In the genomic region with DNA sequence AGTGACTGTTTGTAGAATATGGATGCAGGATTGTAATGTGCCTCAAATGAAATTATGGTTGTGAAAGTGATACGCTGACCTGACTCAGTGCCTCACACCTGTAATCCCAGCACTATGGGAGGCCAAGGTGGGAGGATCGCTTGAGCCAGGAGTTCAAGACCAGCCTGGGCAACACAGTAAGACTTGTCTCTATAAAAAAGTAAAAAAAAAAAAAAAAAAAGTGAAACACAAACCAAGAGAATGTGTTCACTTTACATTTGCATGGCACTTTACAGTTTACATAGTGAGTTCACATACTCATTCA, we compare ENCODE assay signal across 11 cellular contexts. TPM values are rescaled to one million over a fixed set of nuclear protein-coding genes. Genes with fewer than 3 reads are reported as not detected.
A peak's percentile ranks its signal among the peaks of the same experiment; 100 is the strongest.
DNase-seq lines count a peak whose midpoint lies in the region; ATAC-seq and TF ChIP-seq lines count a peak whose summit lies in the region.
"Had no signal": no experiment of that assay in that cellular context is flagged by ENCODE, and none has a peak within 500 bp of the region (broad histone marks: within the 10 kb centered on the region; RNA-seq: fewer than 3 reads in every experiment).

No MANE protein-coding gene starts in this region.

- H3K4me1 Mint-ChIP-seq in CD8-positive, alpha-beta T cell (ENCODE audit: low read depth), result peaks cover 69% of the 10 kb centered on the region
- H3K4me1 Mint-ChIP-seq in osteocyte (ENCODE audit: unreplicated experiment), result peaks cover 67% of the 10 kb centered on the region

- no peak for DNase-seq in CD8-positive, alpha-beta T cell
- no peak for DNase-seq in SJCRH30
- no peak for DNase-seq in epithelial cell of esophagus (ENCODE audit: low read depth)
- no peak for DNase-seq in osteocyte (ENCODE audit: extremely low spot score, unreplicated experiment)
- no peak for DNase-seq in KBM-7
- no peak for DNase-seq in tibial nerve (ENCODE audit: low spot score in 2 of 2)
- DNase-seq: NCI-H1436 treated with DMSO at 0.1 percent for 48 hours had no signal

- POLR2A ChIA-PET in CD8-positive, alpha-beta T cell (lab: Charles Lee), result no interaction called here

- ATAC-seq in CD8-positive, alpha-beta T cell, result no peak
- ATAC-seq in HG03442 (IDR thresholded peaks at IDR 0.05; ENCODE audit: unreplicated experiment) (no peak), GM21526 (IDR thresholded peaks at IDR 0.05; ENCODE audit: low FRiP score, unreplicated experiment) (no peak)

- CTCF ChIA-PET in CD8-positive, alpha-beta T cell (lab: Charles Lee), result interaction anchor here (5.1 kb wide), 1 partner anchor 36 kb away, joined by 67 read pairs; no protein-coding TSS in a partner anchor

- intact Hi-C loops in CD8-positive, alpha-beta T cell (cut with DNase I, micrococcal nuclease), result loop anchor here (5.0 to 10.0 kb wide), 2 partner anchors 133 to 720 kb away; a partner anchor contains a TSS

- TF ChIP-seq POLR2A in tibial nerve (IDR thresholded peaks at IDR 0.05), result no peak

- no peak for TF ChIP-seq CTCF in CD8-positive, alpha-beta T cell (IDR thresholded peaks at IDR 0.05)
- no peak for TF ChIP-seq CTCF in epithelial cell of esophagus (IDR thresholded peaks at IDR 0.05; ENCODE audit: insufficient read depth, low read depth, low read length, missing control alignments)
- TF ChIP-seq CTCF in osteocyte (IDR thresholded peaks at IDR 0.05), result no peak
- TF ChIP-seq CTCF in tibial nerve (IDR thresholded peaks at IDR 0.05), result no peak

- H3K4me1 ChIP-seq in CD8-positive, alpha-beta T cell (ENCODE audit: insufficient read depth, low read length), result peaks cover 73% of the 10 kb centered on the region
- peaks cover 29% of the 10 kb centered on the region for H3K4me1 ChIP-seq in SJCRH30
- H3K4me1 ChIP-seq in tibial nerve, result peaks cover 0 to 65% (median 34%) of the 10 kb centered on the region in 4 donors

- H3K27ac Mint-ChIP-seq in CD8-positive, alpha-beta T cell, result peak overlapping the region; percentile 94
- peak overlapping the region; percentile 85 for H3K27ac Mint-ChIP-seq in osteocyte (ENCODE audit: unreplicated experiment)

- peaks cover 6% of the 10 kb centered on the region for H3K36me3 ChIP-seq in CD8-positive, alpha-beta T cell (ENCODE audit: insufficient read depth, low read length)
- H3K36me3 ChIP-seq in SJCRH30 (peaks cover 24% of the 10 kb centered on the region), tibial nerve (peaks cover 0 to 24% (median 0%) of the 10 kb centered on the region in 3 donors)
- H3K36me3 ChIP-seq: neutrophil had no signal

- TF ChIP-seq EP300 in tibial nerve (IDR thresholded peaks at IDR 0.05), result no peak

- WGBS in tibial nerve, 2 donors, result 93 to 98% methylated on average over 2 of the region's 2 CpGs

- H3K4me3 ChIP-seq in CD8-positive, alpha-beta T cell (ENCODE audit: low read depth, low read length), result no peak overlapping the region
- peak overlapping the region; percentile 85 for H3K4me3 ChIP-seq in SJCRH30
- peak overlapping the region; percentile 24 for H3K4me3 ChIP-seq in epithelial cell of esophagus (ENCODE audit: low read length)
- H3K4me3 ChIP-seq in tibial nerve, result no peak overlapping the region

- no peaks in the 10 kb centered on the region for H3K9me3 ChIP-seq in CD8-positive, alpha-beta T cell (ENCODE audit: low read length)
- H3K9me3 ChIP-seq in SJCRH30 (replicated peaks) (no peaks in the 10 kb centered on the region), tibial nerve (no peaks in the 10 kb centered on the region)
- H3K9me3 ChIP-seq: neutrophil had no signal

- H3K36me3 Mint-ChIP-seq in CD8-positive, alpha-beta T cell, result peaks cover 18% of the 10 kb centered on the region
- H3K36me3 Mint-ChIP-seq in osteocyte (ENCODE audit: unreplicated experiment), result peaks cover 14% of the 10 kb centered on the region

- H3K9me3 Mint-ChIP-seq in CD8-positive, alpha-beta T cell, result no peaks in the 10 kb centered on the region
- no peaks in the 10 kb centered on the region for H3K9me3 Mint-ChIP-seq in osteocyte (ENCODE audit: unreplicated experiment)

- no peak overlapping the region for H3K27ac ChIP-seq in CD8-positive, alpha-beta T cell (ENCODE audit: low read depth, low read length)
- H3K27ac ChIP-seq in SJCRH30 (no peak overlapping the region), tibial nerve (peak overlapping the region in 2 of 4 donors; percentile 18 to 99)
- H3K27ac ChIP-seq: neutrophil had no signal

- H3K4me3 Mint-ChIP-seq in CD8-positive, alpha-beta T cell, result peak overlapping the region; percentile 90
- H3K4me3 Mint-ChIP-seq in osteocyte (ENCODE audit: unreplicated experiment), result peak overlapping the region; percentile 93

- in situ Hi-C loops in KBM-7 (cut with MboI; ENCODE audit: low pct_unique_long_range_greater_than_20kb, low sequenced_read_pairs), result no loop called here

- no peaks in the 10 kb centered on the region for H3K27me3 Mint-ChIP-seq in CD8-positive, alpha-beta T cell (ENCODE audit: low read depth)
- H3K27me3 Mint-ChIP-seq in osteocyte (ENCODE audit: unreplicated experiment), result no peaks in the 10 kb centered on the region

- H3K27me3 ChIP-seq in CD8-positive, alpha-beta T cell (ENCODE audit: insufficient read depth, low read length), result no peaks in the 10 kb centered on the region
- H3K27me3 ChIP-seq in SJCRH30, result no peaks in the 10 kb centered on the region
- H3K27me3 ChIP-seq in tibial nerve, result no peaks in the 10 kb centered on the region

RNA-seq across cellular contexts. Expression of a gene that starts 2.0 kb away (rescaled TPM):
- total RNA-seq in CD8-positive, alpha-beta T cell, result 10 to 100 TPM; 83.0 to 84.7 TPM
- total RNA-seq in SJCRH30 (2014; rRNA removed; shearing (Covaris generic)), result 163 and 172 TPM in 2 replicates
- 271 and 278 TPM in 2 replicates for total RNA-seq in osteocyte
- 100 to 1,000 TPM; 160 to 207 (median 177) TPM for total RNA-seq in tibial nerve

RNA-seq across cellular contexts. Expression of a gene that starts 48.9 kb away (rescaled TPM):
- total RNA-seq in CD8-positive, alpha-beta T cell, result under 1 TPM; 0.42 to 0.43 TPM
- total RNA-seq in SJCRH30 (2014; rRNA removed; shearing (Covaris generic)), result not detected in 2 replicates
- not detected in 2 replicates for total RNA-seq in osteocyte
- not detected for total RNA-seq in tibial nerve
- total RNA-seq: RPMI7951 had no signal

Comparison
In these comparisons a context has a peak if more than half of its experiments do, and no peak if none do; other contexts are left out.
1. H3K4me3 ChIP-seq: peak in SJCRH30 (single experiment) and epithelial cell of esophagus (single experiment); none in CD8-positive, alpha-beta T cell (single experiment) and tibial nerve (0 of 4).